In genomic region chrX:18534949-18535348, GRCh38 we compare ENCODE assay signal across 36 cellular contexts.
"Had no signal": no experiment of that assay in that cellular context is flagged by ENCODE, and none has a peak within 500 bp of the region (broad histone marks: within the 10 kb centered on the region; RNA-seq: fewer than 3 reads in every experiment).

No MANE protein-coding gene starts in this region.

- H3K36me3 Mint-ChIP-seq: activated CD8-positive, alpha-beta memory T cell treated with anti-CD3 and anti-CD28 coated beads, Interleukin-2, amount 10 ng/mL, durations not matched to agents 7 days and 5 days; activated naive CD4-positive, alpha-beta T cell treated with anti-CD3 and anti-CD28 coated beads, Interleukin-2, amount 50 U/mL, for 24 hours; activated naive CD8-positive, alpha-beta T cell treated with anti-CD3 and anti-CD28 coated beads for 36 hours had no signal

- H3K4me1 ChIP-seq: body of pancreas, colonic mucosa, esophagus squamous epithelium had no signal

- H3K4me3 Mint-ChIP-seq: activated B cell treated with CpG ODN at 0.5 μM for 24 hours; activated CD8-positive, alpha-beta memory T cell treated with anti-CD3 and anti-CD28 coated beads, Interleukin-2, amount 10 ng/mL, durations not matched to agents 7 days and 5 days; activated CD8-positive, alpha-beta T cell treated with anti-CD3 and anti-CD28 coated beads, Interleukin-2, amount 10 ng/mL, durations not matched to agents 7 days and 5 days; activated naive CD4-positive, alpha-beta T cell treated with anti-CD3 and anti-CD28 coated beads for 36 hours; activated naive CD4-positive, alpha-beta T cell treated with anti-CD3 and anti-CD28 coated beads, Interleukin-2, amount 50 U/mL, for 24 hours; activated naive CD8-positive, alpha-beta T cell treated with anti-CD3 and anti-CD28 coated beads for 36 hours; activated naive CD8-positive, alpha-beta T cell treated with anti-CD3 and anti-CD28 coated beads, Interleukin-2, amount 50 U/mL, for 24 hours; activated T-helper 1 cell treated with anti-CD3 and anti-CD28 coated beads, Interleukin-12 subunit alpha, Interleukin-12 subunit beta, Interleukin-2, Interleukin-4 antibody, amounts not matched to agents 30 ng/mL and 10 ng/mL and 1 ng/mL, durations not matched to agents 14 hours and 24 hours and 36 hours; endodermal cell; T-helper 17 cell; T-helper 2 cell treated with Interferon-gamma antibody and Interleukin-4, amounts not matched to agents 5 μg/mL and 100 μg/mL, for 36 hours had no signal

- FAIRE-seq: frontal cortex had no signal

- H3K27me3 Mint-ChIP-seq: activated B cell treated with CpG ODN at 0.5 μM for 24 hours; activated CD8-positive, alpha-beta memory T cell treated with anti-CD3 and anti-CD28 coated beads, Interleukin-2, amount 10 ng/mL, durations not matched to agents 7 days and 5 days; activated naive CD4-positive, alpha-beta T cell treated with anti-CD3 and anti-CD28 coated beads, Interleukin-2, amount 50 U/mL, for 24 hours; activated naive CD8-positive, alpha-beta T cell treated with anti-CD3 and anti-CD28 coated beads for 36 hours; activated naive CD8-positive, alpha-beta T cell treated with anti-CD3 and anti-CD28 coated beads, Interleukin-2, amount 50 U/mL, for 24 hours; T-helper 17 cell had no signal

- DNase-seq: activated B cell treated with CpG ODN at 0.5 μM for 24 hours; activated CD4-positive, alpha-beta T cell treated with anti-CD3 and anti-CD28 coated beads for 48 hours; activated CD4-positive, alpha-beta T cell treated with anti-CD3 and anti-CD28 coated beads, Interleukin-2, amount 50 U/mL, for 1 hour; activated CD4-positive, alpha-beta T cell treated with anti-CD3 and anti-CD28 coated beads, Interleukin-2, amount 50 U/mL, for 48 hours; activated CD8-positive, alpha-beta memory T cell treated with anti-CD3 and anti-CD28 coated beads, Interleukin-2, amount 10 ng/mL, durations not matched to agents 7 days and 5 days; activated CD8-positive, alpha-beta memory T cell treated with anti-CD3 and anti-CD28 coated beads, Interleukin-2, amount 50 U/mL, for 4 hours; activated CD8-positive, alpha-beta T cell treated with anti-CD3 and anti-CD28 coated beads, Interleukin-2, amount 10 ng/mL, durations not matched to agents 7 days and 5 days; activated effector memory CD4-positive, alpha-beta T cell treated with anti-CD3 and anti-CD28 coated beads, Interleukin-2, amount 50 U/mL, for 16 hours; activated naive CD4-positive, alpha-beta T cell treated with anti-CD3 and anti-CD28 coated beads for 36 hours; activated naive CD8-positive, alpha-beta T cell treated with anti-CD3 and anti-CD28 coated beads for 36 hours; activated naive CD8-positive, alpha-beta T cell treated with anti-CD3 and anti-CD28 coated beads, Interleukin-2, amount 50 U/mL, for 24 hours; activated T-cell treated with anti-CD3 and anti-CD28 coated beads, Interleukin-2, amount 50 U/mL, for 1 hour; activated T-cell treated with anti-CD3 and anti-CD28 coated beads, Interleukin-2, amount 50 U/mL, for 48 hours; adrenal gland; amygdala; aorta; body of pancreas; central memory CD4-positive, alpha-beta T cell; cerebellar nuclear complex; colonic mucosa; effector memory CD4-positive, alpha-beta T cell; endodermal cell; erythroblast; esophagus squamous epithelium; head of caudate nucleus; T-helper 1 cell; T-helper 17 cell; T1000; WERI-Rb-1 had no signal

- H3K27me3 ChIP-seq: adrenal gland, body of pancreas, cardiac muscle cell, colonic mucosa, esophagus squamous epithelium had no signal

- H3K36me3 ChIP-seq: adrenal gland, cardiac muscle cell, colonic mucosa, esophagus squamous epithelium had no signal

- ATAC-seq: activated CD4-positive, CD25-positive, alpha-beta regulatory T cell treated with anti-CD3 and anti-CD28 coated beads, Interleukin-2, amount 50 U/mL, for 24 hours; activated CD8-positive, alpha-beta memory T cell treated with anti-CD3 and anti-CD28 coated beads, Interleukin-2, amount 10 ng/mL, durations not matched to agents 7 days and 5 days; activated CD8-positive, alpha-beta T cell treated with anti-CD3 and anti-CD28 coated beads, Interleukin-2, amount 10 ng/mL, durations not matched to agents 7 days and 5 days; activated naive CD8-positive, alpha-beta T cell treated with anti-CD3 and anti-CD28 coated beads, Interleukin-2, amount 50 U/mL, for 24 hours; body of pancreas; T-helper 17 cell had no signal

- H3K4me3 ChIP-seq: adrenal gland, body of pancreas, cardiac muscle cell, colonic mucosa, esophagus squamous epithelium had no signal

- H3K27ac ChIP-seq: adrenal gland, body of pancreas, cardiac muscle cell, colonic mucosa, esophagus squamous epithelium, WERI-Rb-1 had no signal

- H3K9me3 Mint-ChIP-seq: activated B cell treated with CpG ODN at 0.5 μM for 24 hours; activated naive CD4-positive, alpha-beta T cell treated with anti-CD3 and anti-CD28 coated beads for 36 hours; activated naive CD4-positive, alpha-beta T cell treated with anti-CD3 and anti-CD28 coated beads, Interleukin-2, amount 50 U/mL, for 24 hours; activated naive CD8-positive, alpha-beta T cell treated with anti-CD3 and anti-CD28 coated beads for 36 hours; activated naive CD8-positive, alpha-beta T cell treated with anti-CD3 and anti-CD28 coated beads, Interleukin-2, amount 50 U/mL, for 24 hours; activated T-helper 1 cell treated with anti-CD3 and anti-CD28 coated beads, Interleukin-12 subunit alpha, Interleukin-12 subunit beta, Interleukin-2, Interleukin-4 antibody, amounts not matched to agents 30 ng/mL and 10 ng/mL and 1 ng/mL, durations not matched to agents 14 hours and 24 hours and 36 hours; activated T-helper 2 cell treated with anti-CD3 and anti-CD28 coated beads, Interferon-gamma antibody, Interleukin-2, Interleukin-4, amounts not matched to agents 10 μg/mL and 5 μg/mL and 100 μg/mL, durations not matched to agents 14 hours and 24 hours and 36 hours; T-helper 2 cell treated with Interferon-gamma antibody and Interleukin-4, amounts not matched to agents 5 μg/mL and 100 μg/mL, for 36 hours had no signal

- H3K27ac Mint-ChIP-seq: activated B cell treated with CpG ODN at 0.5 μM for 24 hours; activated CD8-positive, alpha-beta memory T cell treated with anti-CD3 and anti-CD28 coated beads, Interleukin-2, amount 10 ng/mL, durations not matched to agents 7 days and 5 days; activated CD8-positive, alpha-beta T cell treated with anti-CD3 and anti-CD28 coated beads, Interleukin-2, amount 10 ng/mL, durations not matched to agents 7 days and 5 days; activated naive CD4-positive, alpha-beta T cell treated with anti-CD3 and anti-CD28 coated beads for 36 hours; activated naive CD4-positive, alpha-beta T cell treated with anti-CD3 and anti-CD28 coated beads, Interleukin-2, amount 50 U/mL, for 24 hours; activated naive CD8-positive, alpha-beta T cell treated with anti-CD3 and anti-CD28 coated beads for 36 hours; activated naive CD8-positive, alpha-beta T cell treated with anti-CD3 and anti-CD28 coated beads, Interleukin-2, amount 50 U/mL, for 24 hours; activated T-helper 1 cell treated with anti-CD3 and anti-CD28 coated beads, Interleukin-12 subunit alpha, Interleukin-12 subunit beta, Interleukin-2, Interleukin-4 antibody, amounts not matched to agents 30 ng/mL and 10 ng/mL and 1 ng/mL, durations not matched to agents 14 hours and 24 hours and 36 hours; activated T-helper 2 cell treated with anti-CD3 and anti-CD28 coated beads, Interferon-gamma antibody, Interleukin-2, Interleukin-4, amounts not matched to agents 10 μg/mL and 5 μg/mL and 100 μg/mL, durations not matched to agents 14 hours and 24 hours and 36 hours; endodermal cell; T-helper 17 cell; T-helper 2 cell treated with Interferon-gamma antibody and Interleukin-4, amounts not matched to agents 5 μg/mL and 100 μg/mL, for 36 hours had no signal
